Comparison of ENCODE assay signal across 15 cellular contexts in genomic region chr12:89971880-89972279, GRCh38.
DNase-seq lines count a peak whose midpoint lies in the region; ATAC-seq, FAIRE-seq and TF ChIP-seq lines count a peak whose summit lies in the region.
"Had no signal": no experiment of that assay in that cellular context is flagged by ENCODE, and none has a peak within 500 bp of the region (broad histone marks: within the 10 kb centered on the region; RNA-seq: fewer than 3 reads in every experiment).

No MANE protein-coding gene starts in this region.

- peak; percentile 28 for DNase-seq in NCI-H748 (lab: John Stamatoyannopoulos, UW; ENCODE audit: unreplicated experiment)
- no peak for DNase-seq in NCI-H748 treated with DMSO at 0.1 percent for 48 hours (lab: John Stamatoyannopoulos, UW)
- DNase-seq in K562 (ENCODE audit: extremely low read depth in 1 of 4, low spot score in 3 of 4): no peak
- DNase-seq in keratinocyte (ENCODE audit: low read depth, low spot score): no peak
- DNase-seq in testis: peak; percentile 30
- DNase-seq in H9: no peak
- no peak for DNase-seq in CD14-positive monocyte (ENCODE audit: low spot score)
- no peak for DNase-seq in natural killer cell
- DNase-seq: 8988T; activated CD8-positive, alpha-beta memory T cell treated with anti-CD3 and anti-CD28 coated beads, Interleukin-2, amount 50 U/mL, for 4 hours; kidney; stimulated activated CD4-positive, alpha-beta T cell treated with anti-CD3 and anti-CD28 coated beads, Interleukin-12 subunit alpha, Interleukin-12 subunit beta, amount 100 ng/mL, for 4 hours had no signal

- H3K9ac ChIP-seq in K562 (ENCODE audit: insufficient read depth in 1 of 2, low read depth in 2 of 2, low read length in 2 of 2): no peak overlapping the region
- H3K9ac ChIP-seq in keratinocyte (ENCODE audit: control insufficient read depth, extremely low read depth, insufficient read depth, low read length): no peak overlapping the region
- no peak overlapping the region for H3K9ac ChIP-seq in H9 (ENCODE audit: extremely low read depth, insufficient read length, low read length)

- intact Hi-C loops in K562 (cut with micrococcal nuclease) (no loop called here), testis (cut with DNase I; ENCODE audit: low total_unique reads) (no loop called here), CD14-positive monocyte (cut with micrococcal nuclease) (no loop called here), natural killer cell (cut with micrococcal nuclease) (no loop called here)

- H3K9me3 ChIP-seq in K562 (replicated peaks; ENCODE audit: control insufficient read depth, insufficient read depth, low read depth, low read length): no peaks in the 10 kb centered on the region
- H3K9me3 ChIP-seq in keratinocyte (ENCODE audit: control insufficient read depth, low read depth, low read length): no peaks in the 10 kb centered on the region
- no peaks in the 10 kb centered on the region for H3K9me3 ChIP-seq in testis
- no peaks in the 10 kb centered on the region for H3K9me3 ChIP-seq in H9 (ENCODE audit: control insufficient read depth, low read depth, low read length)

- no peak for TF ChIP-seq RAD21 in K562 (CRISPR knock-in tag; conservative IDR thresholded peaks at IDR 0.05 in 1 of 2, IDR thresholded peaks at IDR 0.05 in 1 of 2)

- H3K9me3 Mint-ChIP-seq in H9 (no peaks in the 10 kb centered on the region), CD14-positive monocyte (peaks cover 0 to 3% (median 0%) of the 10 kb centered on the region in 7 donors), natural killer cell (no peaks in the 10 kb centered on the region)
- H3K9me3 Mint-ChIP-seq: WTC11 had no signal

- H3K79me1 ChIP-seq in H9 (ENCODE audit: insufficient read depth, low read depth, low read length, poor library complexity, severe bottlenecking): no peaks in the 10 kb centered on the region

- H3K4me1 ChIP-seq in K562 (replicated peaks in 1 of 2; ENCODE audit: control insufficient read depth in 2 of 2, insufficient read depth in 2 of 2, low read length in 2 of 2) (no peaks in the 10 kb centered on the region), keratinocyte (ENCODE audit: control insufficient read depth, extremely low read depth, insufficient read depth, low read length) (peaks cover 16% of the 10 kb centered on the region), testis (peaks cover 8% of the 10 kb centered on the region), H9 (ENCODE audit: insufficient read depth, low read length) (no peaks in the 10 kb centered on the region; the same call in 1 of the 2 replicates)

- POLR2A ChIA-PET in K562 (lab: Yijun Ruan, JAX): no interaction called here

- no peak overlapping the region for H2BK120ac ChIP-seq in H9 (ENCODE audit: low read depth, low read length, poor library complexity, severe bottlenecking)

- H3K27me3 Mint-ChIP-seq in H9 (ENCODE audit: low read depth) (no peaks in the 10 kb centered on the region), CD14-positive monocyte (ENCODE audit: low read depth in 3 of 3) (peaks cover 0 to 1% (median 0%) of the 10 kb centered on the region in 3 donors), natural killer cell (ENCODE audit: low read depth in 2 of 2) (peaks cover 15 to 19% of the 10 kb centered on the region in 2 donors)
- H3K27me3 Mint-ChIP-seq: activated naive CD8-positive, alpha-beta T cell had no signal

- TF ChIP-seq CTCF in K562 (IDR thresholded peaks at IDR 0.05 in 2 of 3, conservative IDR thresholded peaks at IDR 0.05 in 1 of 3; ENCODE audit: insufficient read depth in 2 of 3, low read depth in 1 of 3, low read length in 3 of 3) (no peak), keratinocyte (optimal IDR thresholded peaks at IDR 0.05 in 1 of 3, IDR thresholded peaks at IDR 0.05 in 1 of 3, conservative IDR thresholded peaks at IDR 0.05 in 1 of 3; ENCODE audit: extremely low read depth in 1 of 3, insufficient read depth in 2 of 3, low read length in 3 of 3) (no peak), testis (IDR thresholded peaks at IDR 0.05) (no peak), H9 (conservative IDR thresholded peaks at IDR 0.05) (no peak), CD14-positive monocyte (IDR thresholded peaks at IDR 0.05) (no peak), natural killer cell (IDR thresholded peaks at IDR 0.05) (no peak)

- CTCF ChIA-PET in K562 (lab: Yijun Ruan, JAX; ENCODE audit: low intra/inter-chr PET ratio): no interaction called here

- in situ Hi-C loops in K562 (cut with MboI): no loop called here

- H4K20me1 ChIP-seq in K562 (replicated peaks; ENCODE audit: control insufficient read depth, insufficient read depth, low read length): no peaks in the 10 kb centered on the region
- no peaks in the 10 kb centered on the region for H4K20me1 ChIP-seq in keratinocyte (ENCODE audit: control insufficient read depth, extremely low read depth, insufficient read depth, low read length)
- H4K20me1 ChIP-seq in H9 (ENCODE audit: control insufficient read depth, insufficient read depth, insufficient read length): no peaks in the 10 kb centered on the region

- no peak overlapping the region for H3K4me3 Mint-ChIP-seq in H9
- H3K4me3 Mint-ChIP-seq in CD14-positive monocyte: no peak overlapping the region
- H3K4me3 Mint-ChIP-seq in natural killer cell: no peak overlapping the region
- H3K4me3 Mint-ChIP-seq: activated naive CD8-positive, alpha-beta T cell; WTC11 had no signal

- H3K4me1 Mint-ChIP-seq in H9 (peaks cover 2 to 5% of the 10 kb centered on the region in 2 experiments), CD14-positive monocyte (peaks cover 14% of the 10 kb centered on the region), natural killer cell (peaks cover 15 to 18% of the 10 kb centered on the region in 2 donors)

- H3K23me2 ChIP-seq in H9 (ENCODE audit: insufficient read length, low read depth, low read length, poor library complexity, severe bottlenecking): no peaks in the 10 kb centered on the region

- H3K27ac Mint-ChIP-seq in H9 (no peak overlapping the region; a peak in 1 of 7 replicates), CD14-positive monocyte (no peak overlapping the region), natural killer cell (peak overlapping the region in 1 of 2 donors; percentile 27)
- H3K27ac Mint-ChIP-seq: activated naive CD8-positive, alpha-beta T cell; WTC11 had no signal

- TF ChIP-seq EP300 in K562 (IDR thresholded peaks at IDR 0.05; ENCODE audit: low read length): no peak

- H3K4me3 ChIP-seq in K562 (no peak overlapping the region), keratinocyte (ENCODE audit: control insufficient read depth in 2 of 3, extremely low read depth in 1 of 3, insufficient read depth in 2 of 3, low read depth in 1 of 3, low read length in 3 of 3) (no peak overlapping the region), testis (no peak overlapping the region)

- FAIRE-seq in K562 (lab: Jason Lieb, UNC): peak; percentile 19
- peak; percentile 43 for FAIRE-seq in keratinocyte (lab: Jason Lieb, UNC)
- FAIRE-seq: kidney had no signal

- H2BK20ac ChIP-seq in H9 (ENCODE audit: low read depth, low read length, poor library complexity, severe bottlenecking): no peak overlapping the region

- no peak overlapping the region for H2BK15ac ChIP-seq in H9 (ENCODE audit: low read depth, low read length)

- H2AFZ ChIP-seq in K562 (ENCODE audit: low read depth, low read length) (no peak overlapping the region), keratinocyte (ENCODE audit: control insufficient read depth, low read length) (no peak overlapping the region), H9 (ENCODE audit: low read length) (no peak overlapping the region)

- no peak overlapping the region for H3T11ph ChIP-seq in H9 (ENCODE audit: low read length)

- BruUV-seq in K562 (replicated peaks; lab: Mats Ljungman, UMichigan): no TSS peak

- H3K79me2 ChIP-seq in K562 (ENCODE audit: control insufficient read depth, insufficient read depth, low read length) (no peaks in the 10 kb centered on the region), keratinocyte (ENCODE audit: control insufficient read depth, insufficient read depth, low read length) (no peaks in the 10 kb centered on the region), H9 (ENCODE audit: insufficient read depth, low read length) (no peaks in the 10 kb centered on the region)

- no peak overlapping the region for H2AK5ac ChIP-seq in H9 (ENCODE audit: insufficient read length, low read length)

- no peak overlapping the region for H2BK5ac ChIP-seq in H9 (ENCODE audit: insufficient read length, low read length)

- H3K36me3 ChIP-seq in K562 (ENCODE audit: control insufficient read depth, insufficient read depth, low read length): no peaks in the 10 kb centered on the region
- no peaks in the 10 kb centered on the region for H3K36me3 ChIP-seq in keratinocyte (ENCODE audit: control insufficient read depth in 2 of 2, extremely low read depth in 1 of 2, insufficient read depth in 2 of 2, low read length in 2 of 2)
- no peaks in the 10 kb centered on the region for H3K36me3 ChIP-seq in testis (ENCODE audit: low read depth, missing control alignments)

- no peaks in the 10 kb centered on the region for H3K27me3 ChIP-seq in K562 (ENCODE audit: control insufficient read depth in 2 of 2, insufficient read depth in 2 of 2, low read length in 2 of 2)
- H3K27me3 ChIP-seq in keratinocyte (ENCODE audit: control insufficient read depth, extremely low read depth, insufficient read depth, low read length): no peaks in the 10 kb centered on the region
- no peaks in the 10 kb centered on the region for H3K27me3 ChIP-seq in testis
- H3K27me3 ChIP-seq in H9 (ENCODE audit: insufficient read depth, low read length): no peaks in the 10 kb centered on the region

- no peak overlapping the region for H4K5ac ChIP-seq in H9 (ENCODE audit: insufficient read length, low read depth, low read length)

- no peak overlapping the region for H4K8ac ChIP-seq in H9 (replicated peaks; ENCODE audit: insufficient read length, low read depth, low read length)

- ATAC-seq in K562 (no peak), natural killer cell (no peak)
- ATAC-seq: SK-N-SH treated with all-trans-retinoic acid at 6 μM for 48 hours, WTC11 had no signal

- H3K27ac ChIP-seq in K562 (ENCODE audit: extremely low read depth, low read depth, low read length) (no peak overlapping the region), keratinocyte (ENCODE audit: control insufficient read depth, insufficient read depth, low read length) (no peak overlapping the region), testis (no peak overlapping the region), H9 (ENCODE audit: insufficient read length, low read depth, low read length) (no peak overlapping the region)

- H3K4ac ChIP-seq in H9 (ENCODE audit: low read depth, low read length): no peak overlapping the region

- dilution Hi-C loops in keratinocyte (cut with MboI; ENCODE audit: extremely low pct_ligation_motif_present, low sequenced_read_pairs): no loop called here

- no peak overlapping the region for H3K14ac ChIP-seq in H9 (ENCODE audit: insufficient read depth, low read length)

- H3K36me3 Mint-ChIP-seq in H9 (ENCODE audit: insufficient read depth in 1 of 3, low read depth in 3 of 3) (no peaks in the 10 kb centered on the region), CD14-positive monocyte (no peaks in the 10 kb centered on the region), natural killer cell (no peaks in the 10 kb centered on the region)
- H3K36me3 Mint-ChIP-seq: WTC11 had no signal

- H2BK12ac ChIP-seq in H9 (ENCODE audit: insufficient read length, low read depth, low read length): no peak overlapping the region

- H3K9me1 ChIP-seq in K562 (ENCODE audit: control insufficient read depth, insufficient read depth, low read length) (no peaks in the 10 kb centered on the region), keratinocyte (ENCODE audit: control insufficient read depth, extremely low read depth, insufficient read depth, low read length) (no peaks in the 10 kb centered on the region)

- no peak overlapping the region for H3K23ac ChIP-seq in H9 (ENCODE audit: insufficient read length, low read depth, low read length)

- TF ChIP-seq POLR2A in K562 (conservative IDR thresholded peaks at IDR 0.05): no peak
- no peak for TF ChIP-seq POLR2A in testis (IDR thresholded peaks at IDR 0.05)

- no peak overlapping the region for H3K56ac ChIP-seq in H9 (ENCODE audit: insufficient read length, low read depth, low read length)

- no peak overlapping the region for H4K91ac ChIP-seq in H9 (ENCODE audit: insufficient read length, low read depth, low read length)

- H3K4me2 ChIP-seq in K562 (ENCODE audit: insufficient read depth, low read length) (no peak overlapping the region), keratinocyte (ENCODE audit: control insufficient read depth, extremely low read depth, insufficient read depth, low read depth, low read length) (no peak overlapping the region), H9 (ENCODE audit: insufficient read depth, insufficient read length, low read length) (no peak overlapping the region)

- no peak overlapping the region for H3K18ac ChIP-seq in H9 (ENCODE audit: insufficient read length, low read depth, low read length)

Comparison
In these comparisons a context has a peak if more than half of its experiments do, and no peak if none do; other contexts are left out.
1. DNase-seq: peak in NCI-H748 (single experiment) and testis (single experiment); none in NCI-H748 treated with DMSO at 0.1 percent for 48 hours (single experiment), K562 (0 of 4), keratinocyte (single experiment), H9 (single experiment), CD14-positive monocyte (single experiment) and natural killer cell (single experiment).